8 cellular contexts compared by ENCODE assay signal in the genomic region with DNA sequence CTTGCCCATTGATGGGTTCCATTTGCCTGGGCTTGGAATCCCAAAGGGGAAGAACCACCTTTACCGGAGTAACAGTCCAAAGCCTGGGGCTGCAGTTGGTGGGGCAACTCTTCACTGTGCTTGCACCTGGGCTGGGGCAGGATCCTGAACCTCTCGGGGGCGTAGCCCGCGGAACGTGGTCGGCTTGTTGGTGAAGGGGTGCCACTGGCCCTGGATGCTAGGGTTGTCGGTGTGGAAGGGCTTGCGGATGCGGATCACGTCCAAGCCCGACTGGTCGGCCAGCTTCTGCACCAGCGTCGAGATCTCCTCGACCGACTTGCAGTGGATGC. TPM values are rescaled to one million over a fixed set of nuclear protein-coding genes. Genes with fewer than 3 reads are reported as not detected.
DNase-seq lines count a peak whose midpoint lies in the region; ATAC-seq and TF ChIP-seq lines count a peak whose summit lies in the region.

No MANE protein-coding gene starts in this region.

- peak overlapping the region; percentile 63 to 68 for H3K27ac ChIP-seq in thoracic aorta

- H3K9me3 Mint-ChIP-seq in activated CD4-positive, alpha-beta T cell treated with anti-CD3 and anti-CD28 coated beads, Interleukin-2, amount 10 ng/mL, durations not matched to agents 24 days and 14 days = no peaks in the 10 kb centered on the region

- H3K27ac Mint-ChIP-seq in activated CD4-positive, alpha-beta T cell treated with anti-CD3 and anti-CD28 coated beads, Interleukin-2, amount 10 ng/mL, durations not matched to agents 24 days and 14 days = peak overlapping the region; percentile 85

- H3K4me1 ChIP-seq in adipocyte (ENCODE audit: control insufficient read depth, insufficient read depth, low read length) = peaks cover 28% of the 10 kb centered on the region
- peaks cover 17 to 24% of the 10 kb centered on the region in 2 donors for H3K4me1 ChIP-seq in thoracic aorta (ENCODE audit: control insufficient read depth in 1 of 2, low read depth in 2 of 2)

- no peaks in the 10 kb centered on the region for H3K9me3 ChIP-seq in adipocyte (ENCODE audit: control insufficient read depth, low read length)
- no peaks in the 10 kb centered on the region for H3K9me3 ChIP-seq in thoracic aorta

- no peak for DNase-seq in activated CD4-positive, alpha-beta T cell treated with anti-CD3 and anti-CD28 coated beads, Interleukin-2, amount 10 ng/mL, durations not matched to agents 24 days and 14 days
- DNase-seq in activated CD4-positive, alpha-beta T cell treated with anti-CD3 and anti-CD28 coated beads, Interleukin-2, amount 50 U/mL, for 4 hours = no peak
- DNase-seq in adipocyte (ENCODE audit: low read depth) = no peak
- peak in 1 of 2 donors; percentile 34 for DNase-seq in left colon
- DNase-seq in thoracic aorta (ENCODE audit: low spot score) = no peak
- DNase-seq in NCI-H146 treated with DMSO at 0.1 percent for 48 hours (lab: John Stamatoyannopoulos, UW; ENCODE audit: unreplicated experiment) = no peak

- no peak for TF ChIP-seq CTCF in thoracic aorta (IDR thresholded peaks at IDR 0.05)

- ATAC-seq in left colon (peak; percentile 18), thoracic aorta (ENCODE audit: insufficient number of reproducible peaks, low FRiP score, low read depth) (no peak), GM19035 (IDR thresholded peaks at IDR 0.05; ENCODE audit: unreplicated experiment) (no peak), HG03432 (IDR thresholded peaks at IDR 0.05; ENCODE audit: unreplicated experiment) (no peak)

- H3K27me3 ChIP-seq in adipocyte (replicated peaks; ENCODE audit: control insufficient read depth, insufficient read depth, low read length) (no peaks in the 10 kb centered on the region), thoracic aorta (replicated peaks; ENCODE audit: insufficient read depth) (no peaks in the 10 kb centered on the region)

- peak overlapping the region; percentile 93 for H3K9ac ChIP-seq in adipocyte (ENCODE audit: low read length)

- intact Hi-C loops in activated CD4-positive, alpha-beta T cell treated with anti-CD3 and anti-CD28 coated beads, Interleukin-2, amount 10 ng/mL, durations not matched to agents 24 days and 14 days (cut with micrococcal nuclease) = loop anchor here (2.0 kb wide), 1 partner anchor 74 kb away; the partner anchor contains the start of gene SLF2
- intact Hi-C loops in left colon (cut with DNase I, micrococcal nuclease) = no loop called here

- H3K36me3 ChIP-seq in adipocyte (ENCODE audit: control insufficient read depth, insufficient read depth, low read length, severe bottlenecking) (peaks cover 20% of the 10 kb centered on the region), thoracic aorta (peaks cover 10% of the 10 kb centered on the region)

- H3K36me3 Mint-ChIP-seq in activated CD4-positive, alpha-beta T cell treated with anti-CD3 and anti-CD28 coated beads, Interleukin-2, amount 10 ng/mL, durations not matched to agents 24 days and 14 days (ENCODE audit: low read depth) = peaks cover 33% of the 10 kb centered on the region

- H3K4me3 ChIP-seq in adipocyte (ENCODE audit: low read length) (peak overlapping the region; percentile 91), thoracic aorta (peak overlapping the region; percentile 89)

- H3K4me1 Mint-ChIP-seq in activated CD4-positive, alpha-beta T cell treated with anti-CD3 and anti-CD28 coated beads, Interleukin-2, amount 10 ng/mL, durations not matched to agents 24 days and 14 days = peaks cover 27% of the 10 kb centered on the region

- peak overlapping the region; percentile 95 for H3K4me3 Mint-ChIP-seq in activated CD4-positive, alpha-beta T cell treated with anti-CD3 and anti-CD28 coated beads, Interleukin-2, amount 10 ng/mL, durations not matched to agents 24 days and 14 days

- H3K27me3 Mint-ChIP-seq in activated CD4-positive, alpha-beta T cell treated with anti-CD3 and anti-CD28 coated beads, Interleukin-2, amount 10 ng/mL, durations not matched to agents 24 days and 14 days = no peaks in the 10 kb centered on the region

RNA-seq across cellular contexts. Expression of gene MRPL43, which starts 0.7 kb away (rescaled TPM):
- total RNA-seq in activated CD4-positive, alpha-beta T cell treated with anti-CD3 and anti-CD28 coated beads, Interleukin-2, amount 10 ng/mL, durations not matched to agents 24 days and 14 days = 53.4 and 59.5 TPM in 2 replicates
- 10 to 100 TPM; 66.9 to 69.3 TPM for total RNA-seq in left colon
- 10 to 100 TPM; 51.9 to 56.6 TPM for total RNA-seq in thoracic aorta

RNA-seq across cellular contexts. Expression of gene TWNK, which starts 0.8 kb away (rescaled TPM):
- total RNA-seq in activated CD4-positive, alpha-beta T cell treated with anti-CD3 and anti-CD28 coated beads, Interleukin-2, amount 10 ng/mL, durations not matched to agents 24 days and 14 days = 41.1 and 42.1 TPM in 2 replicates
- total RNA-seq in left colon = 1 to 10 TPM; 3.7 to 5.8 TPM
- 10 to 100 TPM in 1 of 2 donors, 1 to 10 TPM in 1; 5.3 to 16.6 TPM for total RNA-seq in thoracic aorta

RNA-seq across cellular contexts. Expression of gene LZTS2, which starts 13.0 kb away (rescaled TPM):
- 21.8 and 22.7 TPM in 2 replicates for total RNA-seq in activated CD4-positive, alpha-beta T cell treated with anti-CD3 and anti-CD28 coated beads, Interleukin-2, amount 10 ng/mL, durations not matched to agents 24 days and 14 days
- total RNA-seq in left colon (10 to 100 TPM; 28.7 to 33.9 TPM), thoracic aorta (100 to 1,000 TPM; 127 to 165 TPM)

RNA-seq across cellular contexts. Expression of gene SEMA4G, which starts 17.3 kb away (rescaled TPM):
- total RNA-seq in activated CD4-positive, alpha-beta T cell treated with anti-CD3 and anti-CD28 coated beads, Interleukin-2, amount 10 ng/mL, durations not matched to agents 24 days and 14 days = 1.4 and 1.8 TPM in 2 replicates
- total RNA-seq in left colon (100 to 1,000 TPM; 108 to 170 TPM), thoracic aorta (1 to 10 TPM; 3.5 to 4.3 TPM)

RNA-seq across cellular contexts. Expression of gene PDZD7, which starts 44.3 kb away (rescaled TPM):
- 0.38 and 0.93 TPM in 2 replicates for total RNA-seq in activated CD4-positive, alpha-beta T cell treated with anti-CD3 and anti-CD28 coated beads, Interleukin-2, amount 10 ng/mL, durations not matched to agents 24 days and 14 days
- total RNA-seq in left colon = under 1 TPM; 0.21 to 0.78 TPM
- total RNA-seq in thoracic aorta = 1 to 10 TPM in 1 of 2 donors, under 1 TPM in 1; 0.14 to 1.1 TPM
